28 cellular contexts compared by ENCODE assay signal in genomic region chr9:88235615-88236014, GRCh38.
"Had no signal": no experiment of that assay in that cellular context is flagged by ENCODE, and none has a peak within 500 bp of the region (broad histone marks: within the 10 kb centered on the region; RNA-seq: fewer than 3 reads in every experiment).

No MANE protein-coding gene starts in this region.

- H3K27me3 Mint-ChIP-seq: activated B cell treated with CpG ODN at 0.5 μM for 24 hours had no signal

- H3K9me3 Mint-ChIP-seq: activated B cell treated with CpG ODN at 0.5 μM for 24 hours; activated naive CD4-positive, alpha-beta T cell treated with anti-CD3 and anti-CD28 coated beads for 36 hours; central memory CD8-positive, alpha-beta T cell had no signal

- H3K36me3 ChIP-seq: MG63 had no signal

- H3K9ac ChIP-seq: KMS-11 had no signal

- H3K4me1 Mint-ChIP-seq: activated B cell treated with CpG ODN at 0.5 μM for 24 hours had no signal

- H3K4me2 ChIP-seq: KMS-11 had no signal

- H3K27me3 ChIP-seq: MG63 had no signal

- H3K27ac Mint-ChIP-seq: activated B cell treated with CpG ODN at 0.5 μM for 24 hours; activated CD4-positive, alpha-beta T cell treated with anti-CD3 and anti-CD28 coated beads, Interleukin-2, amount 10 ng/mL, durations not matched to agents 24 days and 14 days; activated naive CD4-positive, alpha-beta T cell treated with anti-CD3 and anti-CD28 coated beads for 36 hours; activated naive CD8-positive, alpha-beta T cell; T-cell had no signal

- ATAC-seq: activated T-cell treated with anti-CD3 and anti-CD28 coated beads, Interleukin-2, amount 50 U/mL, for 4 hours; Panc1; T-cell had no signal

- H3K4me3 Mint-ChIP-seq: activated B cell treated with CpG ODN at 0.5 μM for 24 hours; activated CD4-positive, alpha-beta T cell treated with anti-CD3 and anti-CD28 coated beads, Interleukin-2, amount 10 ng/mL, durations not matched to agents 24 days and 14 days; activated naive CD4-positive, alpha-beta T cell treated with anti-CD3 and anti-CD28 coated beads for 36 hours; activated naive CD8-positive, alpha-beta T cell; activated T-cell treated with anti-CD3 and anti-CD28 coated beads, Interleukin-2, amount 50 U/mL, for 4 hours; brain; central memory CD8-positive, alpha-beta T cell; T-cell had no signal

- H3K27ac ChIP-seq: KMS-11, RWPE1 had no signal

- H3K4me3 ChIP-seq: MG63 had no signal

- H3K36me3 Mint-ChIP-seq: brain, T-cell had no signal

- DNase-seq: activated B cell treated with CpG ODN at 0.5 μM for 24 hours; activated CD4-positive, alpha-beta T cell treated with anti-CD3 and anti-CD28 coated beads for 1 hour; activated CD4-positive, alpha-beta T cell treated with anti-CD3 and anti-CD28 coated beads, Interleukin-2, amount 10 ng/mL, durations not matched to agents 24 days and 14 days; activated CD4-positive, alpha-beta T cell treated with anti-CD3 and anti-CD28 coated beads, Interleukin-2, amount 50 U/mL, for 48 hours; activated CD8-positive, alpha-beta memory T cell treated with anti-CD3 and anti-CD28 coated beads for 24 hours; activated effector memory CD4-positive, alpha-beta T cell treated with anti-CD3 and anti-CD28 coated beads, Interleukin-2, amount 50 U/mL, for 16 hours; activated naive CD4-positive, alpha-beta T cell treated with anti-CD3 and anti-CD28 coated beads for 36 hours; activated T-cell treated with anti-CD3 and anti-CD28 coated beads, Interleukin-2, amount 50 U/mL, for 4 hours; anterior cingulate cortex; MG63; NCI-H1092 treated with DMSO at 0.1 percent for 48 hours; NCI-H1417 treated with DMSO at 0.1 percent for 48 hours; NCI-H1694 treated with DMSO at 0.1 percent for 48 hours; NCI-H2081; NCI-H510A treated with DMSO at 0.1 percent for 48 hours; NCI-H69; NK-92 treated with Interleukin-12 subunit alpha and Interleukin-12 subunit beta, amount 100 ng/mL, for 24 hours; OCI-M1; SHP77 treated with DMSO at 0.1 percent for 48 hours; T-cell; T-helper 2 cell; T1000 had no signal
